In genomic region chr4:153564630-153565525, GRCh38 we compare ENCODE assay signal across 9 cellular contexts.
DNase-seq lines count a peak whose midpoint lies in the region; ATAC-seq and TF ChIP-seq lines count a peak whose summit lies in the region.
"Had no signal": no experiment of that assay in that cellular context is flagged by ENCODE, and none has a peak within 500 bp of the region (broad histone marks: within the 10 kb centered on the region; RNA-seq: fewer than 3 reads in every experiment).

No MANE protein-coding gene starts in this region.

- peaks cover 0 to 4% (median 2%) of the 10 kb centered on the region in 5 donors for H3K9me3 Mint-ChIP-seq in CD8-positive, alpha-beta memory T cell
- peaks cover 0 to 12% (median 6%) of the 10 kb centered on the region in 9 donors for H3K9me3 Mint-ChIP-seq in naive thymus-derived CD8-positive, alpha-beta T cell

- H3K36me3 ChIP-seq in CD8-positive, alpha-beta memory T cell (ENCODE audit: insufficient read depth, low read length), result peaks cover 15% of the 10 kb centered on the region
- no peaks in the 10 kb centered on the region for H3K36me3 ChIP-seq in brain microvascular endothelial cell (replicated peaks)

- no peak overlapping the region for H3K4me3 Mint-ChIP-seq in CD8-positive, alpha-beta memory T cell
- H3K4me3 Mint-ChIP-seq in naive thymus-derived CD8-positive, alpha-beta T cell, result peak overlapping the region in 1 of 10 donors; percentile 12

- peaks cover 21 to 81% (median 31%) of the 10 kb centered on the region in 3 donors for H3K36me3 Mint-ChIP-seq in CD8-positive, alpha-beta memory T cell
- H3K36me3 Mint-ChIP-seq in naive thymus-derived CD8-positive, alpha-beta T cell, result peaks cover 19 to 82% (median 34%) of the 10 kb centered on the region in 3 donors

- H3K27me3 ChIP-seq in CD8-positive, alpha-beta memory T cell (ENCODE audit: insufficient read depth, low read length, poor library complexity, severe bottlenecking), result no peaks in the 10 kb centered on the region
- H3K27me3 ChIP-seq in dorsolateral prefrontal cortex, result no peaks in the 10 kb centered on the region
- no peaks in the 10 kb centered on the region for H3K27me3 ChIP-seq in brain microvascular endothelial cell (replicated peaks)

- H3K27ac Mint-ChIP-seq in CD8-positive, alpha-beta memory T cell, result peak overlapping the region in 5 of 8 donors; percentile 12 to 86 (median 34)
- peak overlapping the region; percentile 10 to 88 (median 50) for H3K27ac Mint-ChIP-seq in naive thymus-derived CD8-positive, alpha-beta T cell

- H3K9me3 ChIP-seq in CD8-positive, alpha-beta memory T cell (ENCODE audit: low read length), result no peaks in the 10 kb centered on the region

- peaks cover 32 to 67% (median 65%) of the 10 kb centered on the region in 3 donors for H3K4me1 Mint-ChIP-seq in CD8-positive, alpha-beta memory T cell
- H3K4me1 Mint-ChIP-seq in naive thymus-derived CD8-positive, alpha-beta T cell, result peaks cover 32 to 63% (median 55%) of the 10 kb centered on the region in 4 donors

- no peak overlapping the region for H3K4me3 ChIP-seq in CD8-positive, alpha-beta memory T cell (ENCODE audit: low read length)
- H3K4me3 ChIP-seq in dorsolateral prefrontal cortex (peak overlapping the region in 2 of 59 donors; percentile 15 to 28), brain microvascular endothelial cell (ENCODE audit: low read depth, low read length) (no peak overlapping the region)

- CTCF ChIA-PET in CD8-positive, alpha-beta memory T cell (lab: Charles Lee), result interaction anchor here (1.7 kb wide), 1 partner anchor 9 kb away, joined by 7 read pairs; no protein-coding TSS in a partner anchor

- TF ChIP-seq CTCF in dorsolateral prefrontal cortex (IDR thresholded peaks at IDR 0.05 in 54 of 56, conservative IDR thresholded peaks at IDR 0.05 in 2 of 56; ENCODE audit: low read depth in 1 of 56, partially characterized antibody in 56 of 56), result peak in 2 of 56 donors; percentile 8 to 9
- no peak for TF ChIP-seq CTCF in brain microvascular endothelial cell (IDR thresholded peaks at IDR 0.05; ENCODE audit: low read depth, low read length, missing control alignments)

- intact Hi-C loops in dorsolateral prefrontal cortex (cut with DNase I), result no loop called here

- POLR2A ChIA-PET in CD8-positive, alpha-beta memory T cell (lab: Charles Lee), result no interaction called here
- POLR2A ChIA-PET in naive thymus-derived CD8-positive, alpha-beta T cell (lab: Charles Lee), result interaction anchor here (0.6 kb wide), 1 partner anchor 120 kb away, joined by 4 read pairs; no protein-coding TSS in a partner anchor

- no peaks in the 10 kb centered on the region for H3K27me3 Mint-ChIP-seq in CD8-positive, alpha-beta memory T cell
- no peaks in the 10 kb centered on the region for H3K27me3 Mint-ChIP-seq in naive thymus-derived CD8-positive, alpha-beta T cell

- no peak for ATAC-seq in naive thymus-derived CD8-positive, alpha-beta T cell
- ATAC-seq in HG02981 (IDR thresholded peaks at IDR 0.05; ENCODE audit: unreplicated experiment), result no peak

- peaks cover 28% of the 10 kb centered on the region for H3K4me1 ChIP-seq in CD8-positive, alpha-beta memory T cell (ENCODE audit: insufficient read depth, low read length)

- no peak for DNase-seq in CD8-positive, alpha-beta memory T cell
- DNase-seq in NAMALWA (ENCODE audit: low spot score), result peak; percentile 40
- peak in 3 of 10 donors; percentile 19 to 41 (median 30) for DNase-seq in dorsolateral prefrontal cortex
- DNase-seq in naive thymus-derived CD8-positive, alpha-beta T cell, result no peak
- no peak for DNase-seq in NCI-H2196 (lab: John Stamatoyannopoulos, UW; ENCODE audit: unreplicated experiment)
- no peak for DNase-seq in activated effector memory CD4-positive, alpha-beta T cell treated with Interleukin-2 at 50 U/mL for 16 hours
- no peak for DNase-seq in brain microvascular endothelial cell
- DNase-seq: activated CD4-positive, CD25-positive, alpha-beta regulatory T cell treated with anti-CD3 and anti-CD28 coated beads, Interleukin-2, amount 50 U/mL, for 72 hours had no signal

- no peak overlapping the region for H3K27ac ChIP-seq in CD8-positive, alpha-beta memory T cell (ENCODE audit: low read depth, low read length)
- H3K27ac ChIP-seq in dorsolateral prefrontal cortex (peak overlapping the region; percentile 47 to 98 (median 90)), brain microvascular endothelial cell (no peak overlapping the region)

- in situ Hi-C loops in brain microvascular endothelial cell (cut with HindIII; ENCODE audit: low pct_ligation_motif_present, low sequenced_read_pairs), result no loop called here

Comparison
In these comparisons a context has a peak if more than half of its experiments do, and no peak if none do; other contexts are left out.
1. H3K27ac ChIP-seq: peak in dorsolateral prefrontal cortex (59 of 59); none in CD8-positive, alpha-beta memory T cell (single experiment) and brain microvascular endothelial cell (single experiment).